Comparison of ENCODE assay signal across 2 cellular contexts in the genomic region with DNA sequence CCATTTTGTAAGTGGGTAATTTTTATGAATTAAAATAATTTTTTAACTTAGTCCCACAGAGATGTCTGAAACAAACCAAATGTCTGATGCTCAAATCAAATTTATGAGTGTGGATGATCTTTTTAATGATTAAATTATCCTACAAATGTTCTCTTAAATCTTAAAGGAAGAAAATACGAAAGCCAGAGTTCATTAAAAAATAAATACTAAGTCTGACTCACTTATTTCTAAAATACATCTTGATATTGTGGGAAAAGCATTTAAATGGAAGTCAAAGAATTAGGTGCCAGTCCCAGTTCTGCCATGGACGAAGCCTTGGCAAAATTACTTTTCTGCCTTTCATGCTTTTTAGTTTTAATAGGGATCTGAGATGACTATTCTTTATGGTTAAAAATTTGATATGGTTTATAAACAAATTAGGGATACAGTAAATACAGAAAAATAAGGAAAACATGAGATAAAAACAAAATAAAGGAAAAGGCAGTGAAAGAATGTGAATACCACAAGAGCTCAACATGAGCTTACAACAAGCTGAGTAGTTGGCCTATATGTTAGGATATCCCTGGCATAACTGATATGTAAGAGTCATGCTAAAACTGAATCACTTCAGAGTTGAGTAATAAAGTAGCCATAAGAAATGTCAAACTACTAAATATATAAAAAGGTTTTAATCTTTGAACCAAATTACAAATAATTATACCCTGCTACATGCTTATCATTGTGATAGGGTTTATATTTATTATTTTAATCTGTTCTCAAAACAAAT.
TF ChIP-seq lines count a peak whose summit lies in the region.

No MANE protein-coding gene starts in this region.

TF ChIP-seq in IMR-90, 13 proteins besides CTCF, POLR2A, EP300 and RAD21:
- no peak for TF ChIP-seq CHD1 (IDR thresholded peaks at IDR 0.05; ENCODE audit: low read depth, low read length)
- TF ChIP-seq MXI1 (IDR thresholded peaks at IDR 0.05; ENCODE audit: borderline replicate concordance, low read depth, low read length) = no peak
- TF ChIP-seq FOS (IDR thresholded peaks at IDR 0.05; ENCODE audit: low read depth, low read length) = no peak
- TF ChIP-seq CEBPB (IDR thresholded peaks at IDR 0.05; ENCODE audit: low read depth, low read length) = peak; percentile 76; the same call in 1 of the 2 replicates
- TF ChIP-seq RCOR1 (IDR thresholded peaks at IDR 0.05; ENCODE audit: insufficient replicate concordance, low read length) = no peak
- TF ChIP-seq RFX5 (IDR thresholded peaks at IDR 0.05; ENCODE audit: low read depth, low read length) = no peak
TF ChIP-seq in IMR-90: peak in this region for 1.

TF ChIP-seq in GM12891, 5 proteins besides CTCF, POLR2A, EP300 and RAD21:
- no peak for TF ChIP-seq TAF1 (IDR thresholded peaks at IDR 0.05; ENCODE audit: low read depth, low read length)
- no peak for TF ChIP-seq PAX5 (IDR thresholded peaks at IDR 0.05; ENCODE audit: insufficient read depth, low read length, severe bottlenecking)
- TF ChIP-seq POLR2AphosphoS5 (IDR thresholded peaks at IDR 0.05; ENCODE audit: low read depth, low read length) = no peak
- no peak for TF ChIP-seq SPI1 (IDR thresholded peaks at IDR 0.05; ENCODE audit: low read depth, low read length)
- TF ChIP-seq POU2F2 (IDR thresholded peaks at IDR 0.05; ENCODE audit: low read depth, low read length) = no peak
